In the genomic region with DNA sequence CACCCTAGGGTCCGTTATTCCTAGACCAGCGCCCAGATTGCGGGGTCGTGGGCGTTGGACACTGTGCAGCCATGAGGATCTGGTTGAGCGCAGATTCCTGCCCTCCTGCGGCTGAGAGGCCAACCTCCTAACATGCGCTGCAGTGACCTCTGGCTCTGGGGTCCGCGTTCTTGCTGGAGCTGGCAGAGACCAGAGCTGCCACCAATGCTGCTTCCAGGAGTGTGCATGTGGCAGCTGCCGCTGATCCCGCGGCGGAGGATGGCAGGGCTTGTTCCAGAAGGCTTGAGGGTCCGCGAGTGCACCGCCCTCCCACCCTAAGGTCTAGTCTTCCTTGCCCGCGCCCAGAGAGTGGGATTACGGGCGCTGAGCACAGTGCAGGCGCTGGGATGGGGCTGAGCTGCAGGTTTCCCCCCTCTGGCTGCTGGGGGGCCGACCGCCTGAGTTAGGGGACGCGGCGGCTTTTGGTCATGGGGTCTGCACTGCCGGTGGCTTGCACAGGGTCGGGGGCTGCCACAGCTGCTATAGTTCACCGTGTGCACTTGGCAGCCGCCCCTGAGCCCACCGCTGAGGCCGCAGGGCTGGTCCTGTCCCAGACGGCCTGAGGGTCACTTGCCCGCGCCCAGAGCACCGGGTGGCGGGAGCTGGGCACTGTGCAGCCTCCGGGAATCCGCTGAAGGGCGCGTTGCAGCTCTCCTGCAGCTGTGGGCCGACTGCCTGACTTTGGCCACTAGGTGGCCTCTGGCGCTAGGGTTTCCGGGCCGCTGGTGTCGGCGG, we compare ENCODE assay signal across 8 cellular contexts.
DNase-seq lines count a peak whose midpoint lies in the region; ATAC-seq and TF ChIP-seq lines count a peak whose summit lies in the region.

No MANE protein-coding gene starts in this region.

- 4% methylated on average over 48 of the region's 48 CpGs for WGBS in HUES64
- 0 to 4% methylated on average over 5 to 25 of the region's 48 CpGs for WGBS in upper lobe of left lung, 2 donors

- peak; percentile 93 for TF ChIP-seq CTCF in parathyroid adenoma (IDR thresholded peaks at IDR 0.05)
- TF ChIP-seq CTCF in upper lobe of left lung (IDR thresholded peaks at IDR 0.05): peak; percentile 81 to 94 (median 90)

- no peak for TF ChIP-seq EP300 in upper lobe of left lung (IDR thresholded peaks at IDR 0.05)

- no peaks in the 10 kb centered on the region for H3K79me2 ChIP-seq in parathyroid adenoma

- H3K9ac ChIP-seq in HUES64 (ENCODE audit: low read depth, low read length) (no peak overlapping the region), parathyroid adenoma (no peak overlapping the region)

- ATAC-seq in GM21528 (IDR thresholded peaks at IDR 0.05; ENCODE audit: low FRiP score, unreplicated experiment) (peak; percentile 95), upper lobe of left lung (ENCODE audit: low FRiP score in 2 of 2) (peak; percentile 92 to 98)

- H3K27me3 ChIP-seq in HUES64 (ENCODE audit: insufficient read depth, low read length): peaks cover 41% of the 10 kb centered on the region
- no peaks in the 10 kb centered on the region for H3K27me3 ChIP-seq in parathyroid adenoma (ENCODE audit: control insufficient read depth, insufficient read depth, low read length)
- H3K27me3 ChIP-seq in upper lobe of left lung: peaks cover 0 to 9% (median 6%) of the 10 kb centered on the region in 4 donors

- H3K9me3 ChIP-seq in HUES64 (ENCODE audit: insufficient read depth, low read depth, low read length) (no peaks in the 10 kb centered on the region), parathyroid adenoma (ENCODE audit: control insufficient read depth, low read length) (no peaks in the 10 kb centered on the region), upper lobe of left lung (no peaks in the 10 kb centered on the region)

- peak overlapping the region; percentile 77 for H2AFZ ChIP-seq in parathyroid adenoma

- H3K36me3 ChIP-seq in HUES64 (ENCODE audit: insufficient read depth, low read length) (no peaks in the 10 kb centered on the region), parathyroid adenoma (ENCODE audit: control insufficient read depth, insufficient read depth, low read length) (no peaks in the 10 kb centered on the region), upper lobe of left lung (no peaks in the 10 kb centered on the region)

- H3K27ac ChIP-seq in HUES64 (ENCODE audit: low read depth, low read length): no peak overlapping the region
- no peak overlapping the region for H3K27ac ChIP-seq in parathyroid adenoma
- no peak overlapping the region for H3K27ac ChIP-seq in upper lobe of left lung

- H3K4me1 ChIP-seq in HUES64 (ENCODE audit: insufficient read depth, low read length) (no peaks in the 10 kb centered on the region), parathyroid adenoma (peaks cover 6% of the 10 kb centered on the region), upper lobe of left lung (peaks cover 19 to 24% (median 22%) of the 10 kb centered on the region in 4 donors)

- intact Hi-C loops in head of caudate nucleus (cut with DNase I): loop anchor here (10.0 kb wide), 1 partner anchor 259 kb away; no protein-coding TSS in a partner anchor

- TF ChIP-seq POLR2A in upper lobe of left lung (IDR thresholded peaks at IDR 0.05): no peak

- DNase-seq in DMS79 (lab: John Stamatoyannopoulos, UW) (peak; percentile 34), SHP77 (lab: John Stamatoyannopoulos, UW) (peak; percentile 63 to 72), head of caudate nucleus (peak; percentile 68 to 92 (median 86)), upper lobe of left lung (peak; percentile 84 to 92)
- DNase-seq in activated naive CD4-positive, alpha-beta T cell treated with anti-CD3 and anti-CD28 coated beads, Interleukin-2, amount 50 U/mL, for 16 hours: peak; percentile 71

- peak overlapping the region; percentile 24 for H3K4me2 ChIP-seq in parathyroid adenoma (ENCODE audit: low read length)

- peak overlapping the region; percentile 56 for H3K4me3 ChIP-seq in HUES64 (ENCODE audit: low read length)
- H3K4me3 ChIP-seq in parathyroid adenoma (ENCODE audit: low read depth, low read length): no peak overlapping the region
- peak overlapping the region in 3 of 4 donors; percentile 26 to 37 (median 32) for H3K4me3 ChIP-seq in upper lobe of left lung

Comparison
In these comparisons a context has a peak if more than half of its experiments do, and no peak if none do; other contexts are left out.
1. DNase-seq: peak in every context shown above with its lines; median percentile 88 in upper lobe of left lung; 86 in head of caudate nucleus; 71 in activated naive CD4-positive, alpha-beta T cell treated with anti-CD3 and anti-CD28 coated beads, Interleukin-2, amount 50 U/mL, for 16 hours; 68 in SHP77; 34 in DMS79.